In the genomic region with DNA sequence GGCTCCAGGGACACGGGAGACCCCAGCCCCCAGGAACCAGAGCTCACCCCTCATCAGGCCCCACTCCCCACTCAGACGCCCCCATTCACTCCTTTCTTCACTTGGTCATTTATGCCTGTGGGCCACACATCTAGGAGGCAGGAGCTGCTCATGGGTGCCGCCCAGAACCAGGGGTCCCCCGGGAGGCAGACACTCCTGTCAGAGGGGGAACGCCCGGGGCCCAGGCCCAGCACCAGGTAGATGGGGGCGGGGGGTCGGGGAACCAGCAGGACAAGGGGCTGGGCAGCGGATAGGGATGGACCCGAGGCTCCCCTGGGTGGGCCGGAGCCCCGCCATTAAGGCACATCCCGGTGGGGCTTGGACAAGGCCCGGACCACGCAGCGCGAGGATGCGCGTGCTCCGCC, we compare ENCODE assay signal across 10 cellular contexts. TPM values are rescaled to one million over a fixed set of nuclear protein-coding genes. Genes with fewer than 3 reads are reported as not detected.
DNase-seq lines count a peak whose midpoint lies in the region; ATAC-seq and TF ChIP-seq lines count a peak whose summit lies in the region.
"Had no signal": no experiment of that assay in that cellular context is flagged by ENCODE, and none has a peak within 500 bp of the region (broad histone marks: within the 10 kb centered on the region; RNA-seq: fewer than 3 reads in every experiment).

No MANE protein-coding gene starts in this region.

- no peaks in the 10 kb centered on the region for H3K36me3 ChIP-seq in BE2C
- no peaks in the 10 kb centered on the region for H3K36me3 ChIP-seq in mucosa of stomach (ENCODE audit: control insufficient read depth, insufficient read depth, low read length)

- peaks cover 27% of the 10 kb centered on the region for H3K4me1 Mint-ChIP-seq in brain

- H3K4me3 Mint-ChIP-seq in brain, result peak overlapping the region in 3 of 5 experiments; percentile 24 to 86 (median 82)

- no peaks in the 10 kb centered on the region for H3K36me3 Mint-ChIP-seq in brain

- ATAC-seq in HG03095 (IDR thresholded peaks at IDR 0.05; ENCODE audit: unreplicated experiment) (no peak), HG03045 (IDR thresholded peaks at IDR 0.05; ENCODE audit: unreplicated experiment) (no peak)

- H3K4me3 ChIP-seq in BE2C (ENCODE audit: low read depth, low read length) (peak overlapping the region; percentile 57), HFF-Myc (replicated peaks; ENCODE audit: low read depth, low read length) (peak overlapping the region; percentile 22; the same call in 1 of the 2 replicates), mucosa of stomach (ENCODE audit: low read length) (no peak overlapping the region)

- H3K27ac Mint-ChIP-seq in brain, result peak overlapping the region in 1 of 5 experiments; percentile 75

- peaks cover 0 to 6% (median 5%) of the 10 kb centered on the region in 5 experiments for H3K9me3 Mint-ChIP-seq in brain

- peaks cover 4% of the 10 kb centered on the region; the same call in 1 of the 2 replicates for H3K9me3 ChIP-seq in BE2C
- H3K9me3 ChIP-seq in mucosa of stomach (ENCODE audit: control insufficient read depth, low read length), result no peaks in the 10 kb centered on the region

- peaks cover 30% of the 10 kb centered on the region for H3K27me3 Mint-ChIP-seq in brain

- H3K27me3 ChIP-seq in BE2C (peaks cover 12% of the 10 kb centered on the region), mucosa of stomach (ENCODE audit: control insufficient read depth, insufficient read depth, low read length) (peaks cover 52% of the 10 kb centered on the region)

- H3K9ac ChIP-seq in mucosa of stomach (ENCODE audit: low read length), result peak overlapping the region; percentile 28

- DNase-seq in BE2C (peak; percentile 40), HFF-Myc (ENCODE audit: extremely low read depth, low read depth) (no peak), Kasumi-1 (lab: John Stamatoyannopoulos, UW) (no peak), T1000 (lab: John Stamatoyannopoulos, UW) (no peak)
- DNase-seq: midbrain, NCI-H2107 had no signal

- H3K4me1 ChIP-seq in BE2C (no peaks in the 10 kb centered on the region), mucosa of stomach (ENCODE audit: control insufficient read depth, insufficient read depth, low read length) (peaks cover 21% of the 10 kb centered on the region)

- TF ChIP-seq CTCF in BE2C (IDR thresholded peaks at IDR 0.05; ENCODE audit: low read depth, low read length), result no peak
- no peak for TF ChIP-seq CTCF in HFF-Myc (IDR thresholded peaks at IDR 0.05; ENCODE audit: low read depth, low read length, missing control alignments)
- TF ChIP-seq CTCF in brain (conservative IDR thresholded peaks at IDR 0.05), result no peak

RNA-seq across cellular contexts. Expression of a gene that starts 11.8 kb away (rescaled TPM):
- polyA plus RNA-seq in BE2C (2012; ENCODE audit: insufficient read depth, insufficient read length, low read depth), result 41.9 TPM
- polyA plus RNA-seq in brain (ENCODE audit: insufficient read depth, low read depth, low replicate concordance), result 52.8 TPM

RNA-seq across cellular contexts. Expression of a gene that starts 16.1 kb away (rescaled TPM):
- polyA plus RNA-seq in BE2C (2012; ENCODE audit: insufficient read depth, insufficient read length, low read depth), result 151 TPM
- 39.1 TPM for polyA plus RNA-seq in brain (ENCODE audit: insufficient read depth, low read depth, low replicate concordance)

RNA-seq across cellular contexts. Expression of a gene that starts 16.2 kb away (rescaled TPM):
- 78.4 TPM for polyA plus RNA-seq in BE2C (2012; ENCODE audit: insufficient read depth, insufficient read length, low read depth)
- polyA plus RNA-seq in brain (ENCODE audit: insufficient read depth, low read depth, low replicate concordance), result 58.0 TPM

RNA-seq across cellular contexts. Expression of a gene that starts 22.3 kb away (rescaled TPM):
- 1.1 TPM for polyA plus RNA-seq in BE2C (2012; ENCODE audit: insufficient read depth, insufficient read length, low read depth)
- not detected for polyA plus RNA-seq in brain (ENCODE audit: insufficient read depth, low read depth, low replicate concordance)

RNA-seq across cellular contexts. Expression of a gene that starts 33.0 kb away (rescaled TPM):
- polyA plus RNA-seq in BE2C (2012; ENCODE audit: insufficient read depth, insufficient read length, low read depth), result 30.6 TPM
- 3.5 TPM for polyA plus RNA-seq in brain (ENCODE audit: insufficient read depth, low read depth, low replicate concordance)
